In the genomic region with DNA sequence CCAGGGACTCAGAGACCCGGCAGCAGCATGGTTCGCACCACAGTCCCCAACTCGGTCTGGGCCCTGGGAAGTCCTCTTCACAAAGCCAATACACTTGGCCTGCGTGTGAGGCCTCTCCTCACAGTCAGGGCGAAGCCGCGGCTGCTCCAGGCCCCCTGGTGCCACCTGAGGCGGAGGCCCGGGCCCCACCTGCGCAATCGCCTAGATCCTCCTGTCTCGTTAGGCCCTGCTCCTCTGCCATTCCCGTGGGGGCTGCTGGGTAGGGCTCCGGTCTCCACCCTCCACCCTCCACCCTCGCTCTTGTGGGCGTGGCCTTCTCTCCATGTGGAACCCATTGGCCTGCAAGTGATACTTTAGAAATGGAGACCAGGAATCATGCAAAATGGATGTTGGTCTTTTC, we compare ENCODE assay signal across 19 cellular contexts.
"Had no signal": no experiment of that assay in that cellular context is flagged by ENCODE, and none has a peak within 500 bp of the region (broad histone marks: within the 10 kb centered on the region; RNA-seq: fewer than 3 reads in every experiment).

No MANE protein-coding gene starts in this region.

- H3K4me3 ChIP-seq: body of pancreas, mucosa of descending colon, transverse colon had no signal

- ATAC-seq: body of pancreas; left colon; mucosa of descending colon; naive thymus-derived CD8-positive, alpha-beta T cell; right cardiac atrium; stimulated activated naive B cell treated with anti-CD40 and anti-IgM and Interleukin-4, amounts not matched to agents 10 μg/mL and 1 μg/mL and 100 μg/mL, for 72 hours; T-cell had no signal

- H3K4me3 Mint-ChIP-seq: activated B cell treated with CpG ODN at 0.5 μM for 24 hours; activated CD4-positive, alpha-beta T cell treated with anti-CD3 and anti-CD28 coated beads, Interleukin-2, amount 10 ng/mL, durations not matched to agents 24 days and 14 days; endodermal cell; naive thymus-derived CD8-positive, alpha-beta T cell; stimulated activated naive B cell treated with anti-CD40 and anti-IgM and Interleukin-4, amounts not matched to agents 10 μg/mL and 1 μg/mL and 100 μg/mL, for 72 hours; T-cell had no signal

- H3K27me3 Mint-ChIP-seq: activated CD4-positive, alpha-beta T cell treated with anti-CD3 and anti-CD28 coated beads, Interleukin-2, amount 10 ng/mL, durations not matched to agents 24 days and 14 days; naive thymus-derived CD8-positive, alpha-beta T cell; progenitor cell of endocrine pancreas; stimulated activated naive B cell treated with anti-CD40 and anti-IgM and Interleukin-4, amounts not matched to agents 10 μg/mL and 1 μg/mL and 100 μg/mL, for 72 hours; T-cell had no signal

- H3K27ac ChIP-seq: body of pancreas, transverse colon had no signal

- H3K27me3 ChIP-seq: body of pancreas, transverse colon had no signal

- H3K9me3 ChIP-seq: body of pancreas, mucosa of descending colon, transverse colon had no signal

- H3K36me3 Mint-ChIP-seq: naive thymus-derived CD8-positive, alpha-beta T cell; stimulated activated naive B cell treated with anti-CD40 and anti-IgM and Interleukin-4, amounts not matched to agents 10 μg/mL and 1 μg/mL and 100 μg/mL, for 72 hours; T-cell had no signal

- H3K27ac Mint-ChIP-seq: activated B cell treated with CpG ODN at 0.5 μM for 24 hours; activated CD4-positive, alpha-beta T cell treated with anti-CD3 and anti-CD28 coated beads, Interleukin-2, amount 10 ng/mL, durations not matched to agents 24 days and 14 days; activated T-helper 2 cell treated with anti-CD3 and anti-CD28 coated beads, Interferon-gamma antibody, Interleukin-2, Interleukin-4, amounts not matched to agents 10 μg/mL and 5 μg/mL and 100 μg/mL, durations not matched to agents 14 hours and 24 hours and 36 hours; endodermal cell; naive thymus-derived CD8-positive, alpha-beta T cell; progenitor cell of endocrine pancreas; stimulated activated naive B cell treated with anti-CD40 and anti-IgM and Interleukin-4, amounts not matched to agents 10 μg/mL and 1 μg/mL and 100 μg/mL, for 72 hours; T-cell had no signal

- DNase-seq: activated B cell treated with CpG ODN at 0.5 μM for 24 hours; activated CD4-positive, alpha-beta T cell treated with anti-CD3 and anti-CD28 coated beads, Interleukin-2, amount 10 ng/mL, durations not matched to agents 24 days and 14 days; activated CD8-positive, alpha-beta memory T cell treated with anti-CD3 and anti-CD28 coated beads for 24 hours; activated naive CD4-positive, alpha-beta T cell treated with anti-CD3 and anti-CD28 coated beads, Interleukin-2, amount 50 U/mL, for 16 hours; body of pancreas; cerebellar nuclear complex; dermis blood vessel endothelial cell; endodermal cell; left colon; mucosa of descending colon; naive thymus-derived CD8-positive, alpha-beta T cell; nucleus accumbens; stimulated activated CD4-positive, alpha-beta T cell treated with anti-CD3 and anti-CD28 coated beads, Interleukin-2, amount 100 ng/mL, for 24 hours; stimulated activated naive B cell treated with anti-CD40 and anti-IgM and Interleukin-4, amounts not matched to agents 10 μg/mL and 1 μg/mL and 100 μg/mL, for 72 hours; T-cell; transverse colon had no signal

- H3K9me3 Mint-ChIP-seq: activated B cell treated with CpG ODN at 0.5 μM for 24 hours; activated CD4-positive, alpha-beta T cell treated with anti-CD3 and anti-CD28 coated beads, Interleukin-2, amount 10 ng/mL, durations not matched to agents 24 days and 14 days; endodermal cell had no signal

- H3K4me1 ChIP-seq: body of pancreas, transverse colon had no signal

- H3K36me3 ChIP-seq: transverse colon had no signal

- H3K4me1 Mint-ChIP-seq: activated B cell treated with CpG ODN at 0.5 μM for 24 hours; activated CD4-positive, alpha-beta T cell treated with anti-CD3 and anti-CD28 coated beads, Interleukin-2, amount 10 ng/mL, durations not matched to agents 24 days and 14 days; naive thymus-derived CD8-positive, alpha-beta T cell; stimulated activated naive B cell treated with anti-CD40 and anti-IgM and Interleukin-4, amounts not matched to agents 10 μg/mL and 1 μg/mL and 100 μg/mL, for 72 hours; T-cell had no signal
